15 cellular contexts compared by ENCODE assay signal in genomic region chr2:36376992-36377738, GRCh38. TPM values are rescaled to one million over a fixed set of nuclear protein-coding genes. Genes with fewer than 3 reads are reported as not detected.
DNase-seq lines count a peak whose midpoint lies in the region; ATAC-seq, FAIRE-seq and TF ChIP-seq lines count a peak whose summit lies in the region.
"Had no signal": no experiment of that assay in that cellular context is flagged by ENCODE, and none has a peak within 500 bp of the region (broad histone marks: within the 10 kb centered on the region; RNA-seq: fewer than 3 reads in every experiment).

No MANE protein-coding gene starts in this region.

- H3K4me2 ChIP-seq in HCT116 (ENCODE audit: low read length), result peak overlapping the region; percentile 59

- DNase-seq in HCT116 (ENCODE audit: low read depth, low spot score), result no peak
- peak; percentile 86 for DNase-seq in RWPE2 (ENCODE audit: low spot score)
- peak; percentile 74 for DNase-seq in glomerular visceral epithelial cell (ENCODE audit: extremely low spot score)
- peak; percentile 27 to 45 for DNase-seq in psoas muscle
- DNase-seq in type B pancreatic cell (ENCODE audit: extremely low spot score, unreplicated experiment), result no peak
- no peak for DNase-seq in NCI-H1694 treated with DMSO at 0.1 percent for 48 hours (lab: John Stamatoyannopoulos, UW)
- DNase-seq in GM12891 (ENCODE audit: insufficient read length, low spot score), result no peak
- DNase-seq: activated CD4-positive, alpha-beta memory T cell treated with anti-CD3 and anti-CD28 coated beads for 36 hours; SIG-M5 had no signal

- TF ChIP-seq CTCF in HCT116 (IDR thresholded peaks at IDR 0.05 in 2 of 3, conservative IDR thresholded peaks at IDR 0.05 in 1 of 3; ENCODE audit: borderline replicate concordance in 1 of 3, insufficient read depth in 1 of 3, low read depth in 2 of 3, low read length in 2 of 3) (peak in 2 of 3 experiments; percentile 13 to 20; a peak in 1 of 6 replicates), RWPE2 (IDR thresholded peaks at IDR 0.05; ENCODE audit: poor library complexity, severe bottlenecking) (peak; percentile 40), psoas muscle (IDR thresholded peaks at IDR 0.05) (no peak), type B pancreatic cell (conservative IDR thresholded peaks at IDR 0.05) (no peak)

- peak; percentile 39; the same call in 1 of the 2 replicates for TF ChIP-seq RAD21 in HCT116 (IDR thresholded peaks at IDR 0.05; ENCODE audit: low read depth)

- no peaks in the 10 kb centered on the region for H3K27me3 ChIP-seq in HCT116 (ENCODE audit: insufficient read depth, low read length)
- H3K27me3 ChIP-seq in RWPE2 (ENCODE audit: insufficient read depth, poor library complexity, severe bottlenecking), result no peaks in the 10 kb centered on the region
- H3K27me3 ChIP-seq in psoas muscle (ENCODE audit: insufficient read depth in 3 of 3, low read length in 2 of 3), result no peaks in the 10 kb centered on the region
- H3K27me3 ChIP-seq: vagina had no signal

- FAIRE-seq in GM12891 (lab: Jason Lieb, UNC), result no peak

- H3K4me3 ChIP-seq in HCT116 (replicated peaks in 1 of 2; ENCODE audit: low read depth in 1 of 2, low read length in 2 of 2), result no peak overlapping the region
- H3K4me3 ChIP-seq in RWPE2 (ENCODE audit: severe bottlenecking), result no peak overlapping the region
- no peak overlapping the region for H3K4me3 ChIP-seq in psoas muscle
- H3K4me3 ChIP-seq: vagina had no signal

- H4K20me1 ChIP-seq in HCT116 (ENCODE audit: insufficient read depth), result no peaks in the 10 kb centered on the region

- H3K27ac ChIP-seq in HCT116 (ENCODE audit: low read depth, low read length), result no peak overlapping the region
- peak overlapping the region; percentile 98 for H3K27ac ChIP-seq in RWPE2 (ENCODE audit: poor library complexity, severe bottlenecking)
- H3K27ac ChIP-seq in psoas muscle, result no peak overlapping the region
- H3K27ac ChIP-seq: C4-2B, vagina had no signal

- H3K36me3 ChIP-seq in HCT116 (ENCODE audit: control insufficient read depth in 1 of 2, insufficient read depth in 2 of 2, low read length in 2 of 2) (no peaks in the 10 kb centered on the region), RWPE2 (ENCODE audit: low read depth) (peaks cover 17% of the 10 kb centered on the region), psoas muscle (ENCODE audit: insufficient read depth in 1 of 2, low read depth in 1 of 2) (peaks cover 2 to 21% of the 10 kb centered on the region in 2 donors)
- H3K36me3 ChIP-seq: vagina had no signal

- peaks cover 61 to 80% of the 10 kb centered on the region in 2 experiments for H3K4me1 ChIP-seq in HCT116 (ENCODE audit: control insufficient read depth in 1 of 2, insufficient read depth in 2 of 2, low read length in 2 of 2)
- peaks cover 91% of the 10 kb centered on the region for H3K4me1 ChIP-seq in RWPE2 (ENCODE audit: insufficient read depth, poor library complexity, severe bottlenecking)
- peaks cover 83% of the 10 kb centered on the region for H3K4me1 ChIP-seq in psoas muscle

- peaks cover 35% of the 10 kb centered on the region for H3K4me1 Mint-ChIP-seq in type B pancreatic cell (ENCODE audit: unreplicated experiment)

- no peaks in the 10 kb centered on the region for H3K9me2 ChIP-seq in HCT116 (ENCODE audit: insufficient read depth)

- H3K27me3 Mint-ChIP-seq in type B pancreatic cell, result no peaks in the 10 kb centered on the region
- H3K27me3 Mint-ChIP-seq: progenitor cell of endocrine pancreas had no signal

- ATAC-seq in HCT116, result peak; percentile 80
- peak; percentile 82 for ATAC-seq in RWPE2 (ENCODE audit: low read depth)
- peak; percentile 63 to 80 (median 71) for ATAC-seq in psoas muscle
- no peak for ATAC-seq in GM21367 (IDR thresholded peaks at IDR 0.05; ENCODE audit: unreplicated experiment)
- ATAC-seq: activated naive CD4-positive, alpha-beta T cell treated with anti-CD3 and anti-CD28 coated beads, Interleukin-2, amount 50 U/mL, for 72 hours had no signal

- POLR2A ChIA-PET in HCT116 (lab: Charles Lee), result interaction anchor here (1.0 kb wide), 1 partner anchor 20 kb away, joined by 3 read pairs; no protein-coding TSS in a partner anchor

- WGBS in psoas muscle, 3 donors, result 54 to 68% (median 57%) methylated on average over 5 of the region's 5 CpGs

- CTCF ChIA-PET in HCT116 (lab: Charles Lee), result interaction anchor here (1.1 to 2.0 kb wide), 4 partner anchors 10 to 393 kb away, joined by 3 to 10 read pairs (median 6); no protein-coding TSS in a partner anchor

- no peaks in the 10 kb centered on the region for H3K9me3 ChIP-seq in HCT116 (ENCODE audit: control insufficient read depth in 1 of 2, insufficient read depth in 1 of 2, low read depth in 1 of 2, low read length in 2 of 2)
- H3K9me3 ChIP-seq in RWPE2 (ENCODE audit: severe bottlenecking), result no peaks in the 10 kb centered on the region
- no peaks in the 10 kb centered on the region for H3K9me3 ChIP-seq in psoas muscle
- H3K9me3 ChIP-seq: vagina had no signal

- peaks cover 64% of the 10 kb centered on the region for H3K79me2 ChIP-seq in HCT116 (ENCODE audit: insufficient read depth, low read length)

- no TSS peak for BruUV-seq in HCT116 (replicated peaks; lab: Mats Ljungman, UMichigan)

- H3K9me3 Mint-ChIP-seq in type B pancreatic cell, result no peaks in the 10 kb centered on the region
- H3K9me3 Mint-ChIP-seq: activated CD4-positive, alpha-beta memory T cell treated with anti-CD3 and anti-CD28 coated beads for 36 hours; activated naive CD4-positive, alpha-beta T cell treated with anti-CD3 and anti-CD28 coated beads, Interleukin-2, amount 50 U/mL, for 72 hours had no signal

- RAD21 ChIA-PET in HCT116 (lab: Charles Lee; ENCODE audit: low non-redundant PET in 1 of 2, low total read pairs in 2 of 2, uncharacterized antibody in 2 of 2, unreplicated experiment in 2 of 2), result no interaction called here

- H3K4me3 Mint-ChIP-seq in type B pancreatic cell, result no peak overlapping the region
- H3K4me3 Mint-ChIP-seq: activated CD4-positive, alpha-beta memory T cell treated with anti-CD3 and anti-CD28 coated beads for 36 hours; IgD-negative memory B cell had no signal

- peak overlapping the region; percentile 1 for H3K9ac ChIP-seq in HCT116 (ENCODE audit: low read length)

- H2AFZ ChIP-seq in HCT116 (ENCODE audit: low read depth, low read length, poor library complexity, severe bottlenecking), result no peak overlapping the region

- TF ChIP-seq POLR2A in HCT116 (IDR thresholded peaks at IDR 0.05; ENCODE audit: borderline replicate concordance, extremely low read depth, insufficient read depth, insufficient read length) (no peak), GM12891 (IDR thresholded peaks at IDR 0.05; ENCODE audit: low read depth, low read length) (no peak)

- H3K27ac Mint-ChIP-seq in type B pancreatic cell, result no peak overlapping the region
- H3K27ac Mint-ChIP-seq: activated CD4-positive, alpha-beta memory T cell treated with anti-CD3 and anti-CD28 coated beads for 36 hours; activated naive CD4-positive, alpha-beta T cell treated with anti-CD3 and anti-CD28 coated beads, Interleukin-2, amount 50 U/mL, for 72 hours; IgD-negative memory B cell had no signal

- intact Hi-C loops in HCT116 (cut with micrococcal nuclease) (no loop called here), psoas muscle (cut with DNase I) (loop anchor here in 1 of 2 donors (10.0 kb wide), 1 partner anchor 48 kb away; no protein-coding TSS in a partner anchor)

- peaks cover 5% of the 10 kb centered on the region for H3K36me3 Mint-ChIP-seq in type B pancreatic cell
- H3K36me3 Mint-ChIP-seq: activated CD4-positive, alpha-beta memory T cell treated with anti-CD3 and anti-CD28 coated beads for 36 hours; activated naive CD4-positive, alpha-beta T cell treated with anti-CD3 and anti-CD28 coated beads, Interleukin-2, amount 50 U/mL, for 72 hours; IgD-negative memory B cell had no signal

TF ChIP-seq in HCT116, 20 proteins besides CTCF, POLR2A, EP300 and RAD21 (continues in another document):
- no peak for TF ChIP-seq EGR1 (IDR thresholded peaks at IDR 0.05; ENCODE audit: low read depth)
- TF ChIP-seq, protein P1, sequence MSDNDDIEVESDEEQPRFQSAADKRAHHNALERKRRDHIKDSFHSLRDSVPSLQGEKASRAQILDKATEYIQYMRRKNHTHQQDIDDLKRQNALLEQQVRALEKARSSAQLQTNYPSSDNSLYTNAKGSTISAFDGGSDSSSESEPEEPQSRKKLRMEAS (IDR thresholded peaks at IDR 0.05), result peak; percentile 38; the same call in 1 of the 2 replicates
- no peak for TF ChIP-seq EZH2phosphoT487 (IDR thresholded peaks at IDR 0.05; ENCODE audit: borderline replicate concordance)

TF ChIP-seq in GM12891, 5 proteins besides CTCF, POLR2A, EP300 and RAD21:
- TF ChIP-seq POLR2AphosphoS5 (IDR thresholded peaks at IDR 0.05; ENCODE audit: low read depth, low read length), result no peak
- TF ChIP-seq PAX5 (IDR thresholded peaks at IDR 0.05; ENCODE audit: insufficient read depth, low read length, severe bottlenecking), result no peak
- TF ChIP-seq SPI1 (IDR thresholded peaks at IDR 0.05; ENCODE audit: low read depth, low read length), result no peak
- TF ChIP-seq TAF1 (IDR thresholded peaks at IDR 0.05; ENCODE audit: low read depth, low read length), result no peak
- no peak for TF ChIP-seq POU2F2 (IDR thresholded peaks at IDR 0.05; ENCODE audit: low read depth, low read length)

RNA-seq across cellular contexts. Expression of gene CRIM1, which starts 21.6 kb away (rescaled TPM):
- total RNA-seq in HCT116 (2021; ENCODE audit: unreplicated experiment) (27.2 TPM), psoas muscle (10 to 100 TPM; 49.8 to 66.2 (median 56.3) TPM), type B pancreatic cell (ENCODE audit: low replicate concordance) (24.4 and 30.3 TPM in 2 replicates)
- polyA plus RNA-seq in HCT116 (2012), result 11.8 and 12.1 TPM in 2 replicates
- 10 to 100 TPM; 10.2 to 68.1 (median 53.1) TPM for polyA plus RNA-seq in psoas muscle
- 3.7 TPM for polyA plus RNA-seq in GM12891 (2012; ENCODE audit: low read depth, missing spikeins)

Comparison
In these comparisons a context has a peak if more than half of its experiments do, and no peak if none do; other contexts are left out.
1. DNase-seq: peak in RWPE2 (single experiment), glomerular visceral epithelial cell (single experiment) and psoas muscle (2 of 2); none in HCT116 (single experiment), type B pancreatic cell (single experiment), NCI-H1694 treated with DMSO at 0.1 percent for 48 hours (single experiment) and GM12891 (single experiment).
2. CTCF ChIP-seq: peak in HCT116 (2 of 3) and RWPE2 (single experiment); none in psoas muscle (single experiment) and type B pancreatic cell (single experiment).